ENCODE assay signal across 20 cellular contexts in genomic region chr2:71499691-71500090, GRCh38. TPM values are rescaled to one million over a fixed set of nuclear protein-coding genes. Genes with fewer than 3 reads are reported as not detected.
DNase-seq lines count a peak whose midpoint lies in the region; ATAC-seq and TF ChIP-seq lines count a peak whose summit lies in the region.
"Had no signal": no experiment of that assay in that cellular context is flagged by ENCODE, and none has a peak within 500 bp of the region (broad histone marks: within the 10 kb centered on the region; RNA-seq: fewer than 3 reads in every experiment).

No MANE protein-coding gene starts in this region.

- peak overlapping the region; percentile 20 for H3K23ac ChIP-seq in neuronal stem cell (ENCODE audit: low read depth, low read length, poor library complexity)

- no peaks in the 10 kb centered on the region for H3K79me1 ChIP-seq in neuronal stem cell (ENCODE audit: low read depth, low read length)

- no peak overlapping the region for H3K4ac ChIP-seq in neuronal stem cell (ENCODE audit: low read length)

- intact Hi-C loops in MCF 10A (cut with micrococcal nuclease): no loop called here
- intact Hi-C loops in breast epithelium (cut with DNase I; ENCODE audit: low total_unique reads): loop anchor here (10.0 kb wide), 1 partner anchor 205 kb away; no protein-coding TSS in a partner anchor
- intact Hi-C loops in upper lobe of right lung (cut with DNase I): loop anchor here (5.0 kb wide), 1 partner anchor 37 kb away; no protein-coding TSS in a partner anchor
- intact Hi-C loops in mucosa of descending colon (cut with DNase I, micrococcal nuclease): no loop called here

- no peak overlapping the region for H4K91ac ChIP-seq in neuronal stem cell (ENCODE audit: low read depth, low read length, poor library complexity)

- H3K14ac ChIP-seq in neuronal stem cell (ENCODE audit: low read length): no peak overlapping the region

- H2BK12ac ChIP-seq in neuronal stem cell (ENCODE audit: low read length): no peak overlapping the region

- H3K4me1 ChIP-seq in breast epithelium (no peaks in the 10 kb centered on the region), gastroesophageal sphincter (peaks cover 0 to 44% (median 0%) of the 10 kb centered on the region in 3 donors), neuronal stem cell (ENCODE audit: control insufficient read depth in 2 of 2, insufficient read depth in 1 of 2, low read depth in 1 of 2, low read length in 2 of 2) (peaks cover 4 to 17% of the 10 kb centered on the region in 2 donors), upper lobe of right lung (peaks cover 14% of the 10 kb centered on the region), mucosa of descending colon (ENCODE audit: low read depth) (no peaks in the 10 kb centered on the region)

- peak overlapping the region; percentile 69 for H3K27ac Mint-ChIP-seq in MCF 10A (ENCODE audit: low read depth, unreplicated experiment)
- H3K27ac Mint-ChIP-seq in activated T-cell treated with anti-CD3 and anti-CD28 coated beads, Interleukin-2, amount 50 U/mL, for 24 hours: no peak overlapping the region
- H3K27ac Mint-ChIP-seq: activated CD4-positive, alpha-beta T cell treated with anti-CD3 and anti-CD28 coated beads, Interleukin-2, amount 10 ng/mL, durations not matched to agents 7 days and 5 days; activated naive CD4-positive, alpha-beta T cell treated with anti-CD3 and anti-CD28 coated beads, Interleukin-2, amount 10 ng/mL, durations not matched to agents 7 days and 5 days; brain; IgD-negative memory B cell; natural killer cell treated with Interleukin-12 subunit alpha and Interleukin-12 subunit beta and Interleukin-15 and Interleukin-18, amount 100 ng/mL, for 72 hours had no signal

- peaks cover 23% of the 10 kb centered on the region for H3K4me1 Mint-ChIP-seq in MCF 10A (ENCODE audit: insufficient read depth, unreplicated experiment)
- no peaks in the 10 kb centered on the region for H3K4me1 Mint-ChIP-seq in activated T-cell treated with anti-CD3 and anti-CD28 coated beads, Interleukin-2, amount 50 U/mL, for 24 hours (ENCODE audit: low read depth)
- H3K4me1 Mint-ChIP-seq: activated CD4-positive, alpha-beta T cell treated with anti-CD3 and anti-CD28 coated beads, Interleukin-2, amount 10 ng/mL, durations not matched to agents 7 days and 5 days; activated naive CD4-positive, alpha-beta T cell treated with anti-CD3 and anti-CD28 coated beads, Interleukin-2, amount 10 ng/mL, durations not matched to agents 7 days and 5 days; brain; IgD-negative memory B cell had no signal

- CTCF ChIA-PET in MCF 10A (lab: Yijun Ruan, JAX): interaction anchor here (1.0 to 2.8 kb wide), 2 partner anchors 10 to 13 kb away, joined by 3 to 18 read pairs; no protein-coding TSS in a partner anchor

- H3K4me3 Mint-ChIP-seq in MCF 10A (ENCODE audit: unreplicated experiment): no peak overlapping the region
- no peak overlapping the region for H3K4me3 Mint-ChIP-seq in activated T-cell treated with anti-CD3 and anti-CD28 coated beads, Interleukin-2, amount 50 U/mL, for 24 hours
- H3K4me3 Mint-ChIP-seq: activated CD4-positive, alpha-beta T cell treated with anti-CD3 and anti-CD28 coated beads, Interleukin-2, amount 10 ng/mL, durations not matched to agents 7 days and 5 days; activated naive CD4-positive, alpha-beta T cell treated with anti-CD3 and anti-CD28 coated beads, Interleukin-2, amount 10 ng/mL, durations not matched to agents 7 days and 5 days; brain; CD14-positive monocyte; IgD-negative memory B cell; natural killer cell treated with Interleukin-12 subunit alpha and Interleukin-12 subunit beta and Interleukin-15 and Interleukin-18, amount 100 ng/mL, for 72 hours had no signal

- POLR2A ChIA-PET in MCF 10A (lab: Yijun Ruan, JAX): interaction anchor here (0.7 kb wide), 1 partner anchor 20 kb away, joined by 3 read pairs; no protein-coding TSS in a partner anchor

- peak overlapping the region; percentile 59 for H2BK5ac ChIP-seq in neuronal stem cell (ENCODE audit: low read length)

- no peak overlapping the region for H3K18ac ChIP-seq in neuronal stem cell (ENCODE audit: low read length)

- no peaks in the 10 kb centered on the region for H3K9me3 Mint-ChIP-seq in MCF 10A (ENCODE audit: unreplicated experiment)
- no peaks in the 10 kb centered on the region for H3K9me3 Mint-ChIP-seq in activated T-cell treated with anti-CD3 and anti-CD28 coated beads, Interleukin-2, amount 50 U/mL, for 24 hours
- H3K9me3 Mint-ChIP-seq: activated CD4-positive, alpha-beta T cell treated with anti-CD3 and anti-CD28 coated beads, Interleukin-2, amount 10 ng/mL, durations not matched to agents 7 days and 5 days; activated naive CD4-positive, alpha-beta T cell treated with anti-CD3 and anti-CD28 coated beads, Interleukin-2, amount 10 ng/mL, durations not matched to agents 7 days and 5 days; IgD-negative memory B cell; natural killer cell treated with Interleukin-12 subunit alpha and Interleukin-12 subunit beta and Interleukin-15 and Interleukin-18, amount 100 ng/mL, for 72 hours had no signal

- no peaks in the 10 kb centered on the region for H3K36me3 Mint-ChIP-seq in MCF 10A (ENCODE audit: insufficient read depth, unreplicated experiment)
- no peaks in the 10 kb centered on the region for H3K36me3 Mint-ChIP-seq in activated T-cell treated with anti-CD3 and anti-CD28 coated beads, Interleukin-2, amount 50 U/mL, for 24 hours (ENCODE audit: low read depth)
- H3K36me3 Mint-ChIP-seq: activated naive CD4-positive, alpha-beta T cell treated with anti-CD3 and anti-CD28 coated beads, Interleukin-2, amount 10 ng/mL, durations not matched to agents 7 days and 5 days; brain; IgD-negative memory B cell; natural killer cell treated with Interleukin-12 subunit alpha and Interleukin-12 subunit beta and Interleukin-15 and Interleukin-18, amount 100 ng/mL, for 72 hours had no signal

- ATAC-seq in gastroesophageal sphincter (no peak), upper lobe of right lung (no peak), GM19395 (IDR thresholded peaks at IDR 0.05; ENCODE audit: unreplicated experiment) (no peak), mucosa of descending colon (no peak)

- H4K8ac ChIP-seq in neuronal stem cell (ENCODE audit: low read depth, low read length): no peak overlapping the region

- no peak overlapping the region for H2BK15ac ChIP-seq in neuronal stem cell (ENCODE audit: low read length)

- DNase-seq in MCF 10A (ENCODE audit: unreplicated experiment): no peak
- DNase-seq in breast epithelium (ENCODE audit: low spot score in 2 of 2): no peak
- no peak for DNase-seq in neuronal stem cell (ENCODE audit: low spot score)
- DNase-seq in upper lobe of right lung: peak; percentile 12
- DNase-seq in mucosa of descending colon: no peak
- no peak for DNase-seq in activated T-cell treated with anti-CD3 and anti-CD28 coated beads, Interleukin-2, amount 50 U/mL, for 24 hours
- DNase-seq: activated CD4-positive, alpha-beta T cell treated with anti-CD3 and anti-CD28 coated beads, Interleukin-2, amount 10 ng/mL, durations not matched to agents 7 days and 5 days; activated naive CD4-positive, alpha-beta T cell treated with anti-CD3 and anti-CD28 coated beads, Interleukin-2, amount 10 ng/mL, durations not matched to agents 7 days and 5 days; DND-41; NCI-H1092; NCI-H524; SW 1271 had no signal

- H3K27me3 ChIP-seq in breast epithelium (no peaks in the 10 kb centered on the region), gastroesophageal sphincter (no peaks in the 10 kb centered on the region), neuronal stem cell (ENCODE audit: control insufficient read depth in 3 of 3, insufficient read depth in 3 of 3, low read depth in 1 of 3, low read length in 3 of 3) (no peaks in the 10 kb centered on the region), upper lobe of right lung (no peaks in the 10 kb centered on the region)

- no peak for TF ChIP-seq POLR2A in breast epithelium (IDR thresholded peaks at IDR 0.05)
- no peak for TF ChIP-seq POLR2A in gastroesophageal sphincter (IDR thresholded peaks at IDR 0.05)

- peak overlapping the region; percentile 66 for H2BK120ac ChIP-seq in neuronal stem cell (ENCODE audit: low read depth, low read length)

- H3K4me2 ChIP-seq in neuronal stem cell (ENCODE audit: insufficient read depth, low read length, poor library complexity, severe bottlenecking): no peak overlapping the region

- BruUV-seq in MCF 10A (replicated peaks; lab: Mats Ljungman, UMichigan): no TSS peak

- H3K9me3 ChIP-seq in breast epithelium (no peaks in the 10 kb centered on the region), gastroesophageal sphincter (no peaks in the 10 kb centered on the region), neuronal stem cell (replicated peaks in 1 of 2; ENCODE audit: control insufficient read depth in 2 of 2, insufficient read depth in 1 of 2, low read depth in 1 of 2, low read length in 2 of 2) (no peaks in the 10 kb centered on the region), upper lobe of right lung (no peaks in the 10 kb centered on the region), mucosa of descending colon (no peaks in the 10 kb centered on the region)
- H3K9me3 ChIP-seq: thoracic aorta had no signal

- no peaks in the 10 kb centered on the region for H3K36me3 ChIP-seq in breast epithelium
- H3K36me3 ChIP-seq in gastroesophageal sphincter: peaks cover 0 to 4% of the 10 kb centered on the region in 2 donors
- H3K36me3 ChIP-seq in neuronal stem cell (replicated peaks in 1 of 2; ENCODE audit: control insufficient read depth in 2 of 2, insufficient read depth in 2 of 2, low read length in 2 of 2): no peaks in the 10 kb centered on the region
- H3K36me3 ChIP-seq in upper lobe of right lung: no peaks in the 10 kb centered on the region
- H3K36me3 ChIP-seq in mucosa of descending colon (ENCODE audit: low read depth): no peaks in the 10 kb centered on the region
- H3K36me3 ChIP-seq: thoracic aorta had no signal

- H3K4me3 ChIP-seq in breast epithelium (no peak overlapping the region), gastroesophageal sphincter (no peak overlapping the region), neuronal stem cell (ENCODE audit: low read length in 2 of 2) (no peak overlapping the region), upper lobe of right lung (no peak overlapping the region), mucosa of descending colon (no peak overlapping the region)
- H3K4me3 ChIP-seq: thoracic aorta had no signal

- no peak overlapping the region for H2AFZ ChIP-seq in neuronal stem cell (ENCODE audit: low read length)

- 0 to 33% methylated on average over 1 of the region's 5 CpGs for WGBS in gastroesophageal sphincter (ENCODE audit: low coverage in 1 of 2), 2 donors
- WGBS in neuronal stem cell (ENCODE audit: extremely low coverage in 2 of 2, insufficient read length in 2 of 2, insufficient replicate concordance in 1 of 2), 2 donors: no CpG with 5 or more reads among the region's 5 CpGs

- no peaks in the 10 kb centered on the region for H3K27me3 Mint-ChIP-seq in MCF 10A (ENCODE audit: insufficient read depth, unreplicated experiment)
- no peaks in the 10 kb centered on the region for H3K27me3 Mint-ChIP-seq in activated T-cell treated with anti-CD3 and anti-CD28 coated beads, Interleukin-2, amount 50 U/mL, for 24 hours
- H3K27me3 Mint-ChIP-seq: natural killer cell treated with Interleukin-12 subunit alpha and Interleukin-12 subunit beta and Interleukin-15 and Interleukin-18, amount 100 ng/mL, for 72 hours had no signal

- no peak overlapping the region for H3K9ac ChIP-seq in neuronal stem cell (ENCODE audit: low read depth, low read length, poor library complexity)

- H3K27ac ChIP-seq in breast epithelium: peak overlapping the region in 1 of 2 donors; percentile 61
- H3K27ac ChIP-seq in gastroesophageal sphincter: peak overlapping the region in 3 of 4 donors; percentile 32 to 67 (median 64)
- H3K27ac ChIP-seq in neuronal stem cell (replicated peaks; ENCODE audit: low read length): no peak overlapping the region
- H3K27ac ChIP-seq in upper lobe of right lung: peak overlapping the region; percentile 79
- H3K27ac ChIP-seq: 22Rv1 had no signal

- H2AK5ac ChIP-seq in neuronal stem cell (ENCODE audit: low read depth, low read length): peak overlapping the region; percentile 68

- TF ChIP-seq EP300 in gastroesophageal sphincter (IDR thresholded peaks at IDR 0.05): no peak

- no peak for TF ChIP-seq CTCF in MCF 10A (IDR thresholded peaks at IDR 0.05; ENCODE audit: unreplicated experiment)
- no peak for TF ChIP-seq CTCF in breast epithelium (IDR thresholded peaks at IDR 0.05)
- no peak for TF ChIP-seq CTCF in gastroesophageal sphincter (IDR thresholded peaks at IDR 0.05)
- TF ChIP-seq CTCF in upper lobe of right lung (IDR thresholded peaks at IDR 0.05): no peak
- no peak for TF ChIP-seq CTCF in mucosa of descending colon (IDR thresholded peaks at IDR 0.05)

RNA-seq across cellular contexts. Expression of gene DYSF, which starts 46.3 kb away (rescaled TPM):
- 2.0 and 2.1 TPM in 2 replicates for total RNA-seq in MCF 10A (2022)
- 10 to 100 TPM in 1 of 3 donors, 1 to 10 TPM in 2; 3.0 to 15.7 (median 4.8) TPM for total RNA-seq in breast epithelium
- total RNA-seq in gastroesophageal sphincter: 10 to 100 TPM; 11.0 to 50.1 (median 17.4) TPM
- 0.43 TPM for polyA plus RNA-seq in neuronal stem cell (2013, experiment 1 of 2)
- polyA plus RNA-seq in neuronal stem cell (2013, experiment 2 of 2): 0.35 TPM
- total RNA-seq in upper lobe of right lung: 37.7 TPM
- total RNA-seq in mucosa of descending colon: 10 to 100 TPM in 1 of 3 donors, 1 to 10 TPM in 2; 2.0 to 19.4 (median 6.8) TPM

Comparison
In these comparisons a context has a peak if more than half of its experiments do, and no peak if none do; other contexts are left out.
1. intact Hi-C loops: an anchor here in breast epithelium (10.0 kb wide) and upper lobe of right lung (5.0 kb wide); none called in MCF 10A and mucosa of descending colon.